Comparison of ENCODE assay signal across 15 cellular contexts in the genomic region with DNA sequence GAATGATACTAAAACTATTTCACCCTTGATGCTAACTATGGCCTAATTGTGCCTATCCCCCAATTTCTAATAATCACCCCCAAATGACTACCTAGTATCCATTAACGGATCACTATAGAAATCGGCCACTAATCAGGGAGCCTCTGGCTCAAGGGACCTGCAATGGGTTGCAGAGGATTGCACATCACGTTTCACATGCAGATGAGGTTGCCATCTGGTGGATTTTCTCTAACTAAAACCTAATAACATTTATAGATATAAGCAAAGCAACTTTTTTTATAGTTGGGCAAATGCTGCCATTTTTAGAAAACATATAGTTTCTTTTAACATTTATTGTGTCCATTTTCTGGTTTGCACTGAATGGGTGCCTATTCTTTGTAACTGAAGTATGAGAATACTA. TPM values are rescaled to one million over a fixed set of nuclear protein-coding genes. Genes with fewer than 3 reads are reported as not detected.
A peak's percentile ranks its signal among the peaks of the same experiment; 100 is the strongest.
DNase-seq lines count a peak whose midpoint lies in the region; ATAC-seq, FAIRE-seq and TF ChIP-seq lines count a peak whose summit lies in the region.
"Had no signal": no experiment of that assay in that cellular context is flagged by ENCODE, and none has a peak within 500 bp of the region (broad histone marks: within the 10 kb centered on the region; RNA-seq: fewer than 3 reads in every experiment).

No MANE protein-coding gene starts in this region.

- H3K4me3 ChIP-seq in fibroblast of mammary gland (ENCODE audit: control insufficient read depth, low read depth, low read length): no peak overlapping the region
- H3K4me3 ChIP-seq: ascending aorta; BLaER1 treated with 17β-estradiol and CSF1 and Interleukin-3, amounts not matched to agents 10 nM and 100 nM; lung; upper lobe of right lung had no signal

- in situ Hi-C loops in ACHN (cut with HindIII; ENCODE audit: low pct_ligation_motif_present, low pct_unique_long_range_greater_than_20kb, low sequenced_read_pairs): no loop called here

- no peaks in the 10 kb centered on the region for H3K9me3 Mint-ChIP-seq in WTC11
- H3K9me3 Mint-ChIP-seq: activated T-helper 2 cell treated with anti-CD3 and anti-CD28 coated beads, Interferon-gamma antibody, Interleukin-2, Interleukin-4, amounts not matched to agents 10 μg/mL and 5 μg/mL and 100 μg/mL, durations not matched to agents 14 hours and 24 hours and 36 hours had no signal

- TF ChIP-seq CTCF in fibroblast of mammary gland (conservative IDR thresholded peaks at IDR 0.05; ENCODE audit: control insufficient read depth, insufficient read depth, low read depth, low read length) (no peak), WTC11 (IDR thresholded peaks at IDR 0.05) (no peak)

- no peak overlapping the region for H3K27ac Mint-ChIP-seq in WTC11
- H3K27ac Mint-ChIP-seq: activated CD4-positive, alpha-beta memory T cell treated with anti-CD3 and anti-CD28 coated beads for 36 hours; activated T-helper 2 cell treated with anti-CD3 and anti-CD28 coated beads, Interferon-gamma antibody, Interleukin-2, Interleukin-4, amounts not matched to agents 10 μg/mL and 5 μg/mL and 100 μg/mL, durations not matched to agents 14 hours and 24 hours and 36 hours; stimulated activated naive B cell treated with anti-CD40 and anti-IgM and Interleukin-4, amounts not matched to agents 10 μg/mL and 1 μg/mL and 100 μg/mL, for 72 hours had no signal

- no peaks in the 10 kb centered on the region for H3K36me3 Mint-ChIP-seq in WTC11
- H3K36me3 Mint-ChIP-seq: activated CD4-positive, alpha-beta memory T cell treated with anti-CD3 and anti-CD28 coated beads for 36 hours; stimulated activated naive B cell treated with anti-CD40 and anti-IgM and Interleukin-4, amounts not matched to agents 10 μg/mL and 1 μg/mL and 100 μg/mL, for 72 hours had no signal

- DNase-seq in ACHN (peak; percentile 0), H4 (ENCODE audit: low spot score) (peak; percentile 4), RCC 7860 (ENCODE audit: low spot score) (no peak), fibroblast of mammary gland (ENCODE audit: low read depth) (peak; percentile 2), SIG-M5 treated with dmso at 0.1 percent for 504 hours (lab: John Stamatoyannopoulos, UW; ENCODE audit: unreplicated experiment) (no peak), WTC11 (ENCODE audit: low spot score) (no peak)
- no peak for DNase-seq in activated CD4-positive, CD25-positive, alpha-beta regulatory T cell (lab: John Stamatoyannopoulos, UW)
- DNase-seq: activated CD4-positive, alpha-beta memory T cell treated with anti-CD3 and anti-CD28 coated beads for 36 hours; Right ventricle myocardium superior; stimulated activated naive B cell treated with anti-CD40 and anti-IgM and Interleukin-4, amounts not matched to agents 10 μg/mL and 1 μg/mL and 100 μg/mL, for 72 hours; upper lobe of right lung had no signal

- H3K4me3 Mint-ChIP-seq in WTC11: no peak overlapping the region
- H3K4me3 Mint-ChIP-seq: activated CD4-positive, alpha-beta memory T cell treated with anti-CD3 and anti-CD28 coated beads for 36 hours; stimulated activated naive B cell treated with anti-CD40 and anti-IgM and Interleukin-4, amounts not matched to agents 10 μg/mL and 1 μg/mL and 100 μg/mL, for 72 hours had no signal

- H3K4me1 Mint-ChIP-seq in WTC11: no peaks in the 10 kb centered on the region
- H3K4me1 Mint-ChIP-seq: stimulated activated naive B cell treated with anti-CD40 and anti-IgM and Interleukin-4, amounts not matched to agents 10 μg/mL and 1 μg/mL and 100 μg/mL, for 72 hours had no signal

- CTCF ChIA-PET in WTC11 (lab: Charles Lee): no interaction called here

- H3K27me3 Mint-ChIP-seq in WTC11 (ENCODE audit: low read depth): peaks cover 3% of the 10 kb centered on the region

- FAIRE-seq in RCC 7860 (lab: Jason Lieb, UNC): peak; percentile 35

- no peak for ATAC-seq in WTC11
- ATAC-seq: stimulated activated naive B cell treated with anti-CD40 and anti-IgM and Interleukin-4, amounts not matched to agents 10 μg/mL and 1 μg/mL and 100 μg/mL, for 72 hours; upper lobe of right lung had no signal

- POLR2A ChIA-PET in WTC11 (lab: Charles Lee): no interaction called here

TF ChIP-seq in WTC11, 78 proteins besides CTCF, POLR2A, EP300 and RAD21 (continues in another document):
- TF ChIP-seq, protein P1, sequence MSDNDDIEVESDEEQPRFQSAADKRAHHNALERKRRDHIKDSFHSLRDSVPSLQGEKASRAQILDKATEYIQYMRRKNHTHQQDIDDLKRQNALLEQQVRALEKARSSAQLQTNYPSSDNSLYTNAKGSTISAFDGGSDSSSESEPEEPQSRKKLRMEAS (CRISPR knock-in tag; IDR thresholded peaks at IDR 0.05): no peak
- TF ChIP-seq, protein P2, sequence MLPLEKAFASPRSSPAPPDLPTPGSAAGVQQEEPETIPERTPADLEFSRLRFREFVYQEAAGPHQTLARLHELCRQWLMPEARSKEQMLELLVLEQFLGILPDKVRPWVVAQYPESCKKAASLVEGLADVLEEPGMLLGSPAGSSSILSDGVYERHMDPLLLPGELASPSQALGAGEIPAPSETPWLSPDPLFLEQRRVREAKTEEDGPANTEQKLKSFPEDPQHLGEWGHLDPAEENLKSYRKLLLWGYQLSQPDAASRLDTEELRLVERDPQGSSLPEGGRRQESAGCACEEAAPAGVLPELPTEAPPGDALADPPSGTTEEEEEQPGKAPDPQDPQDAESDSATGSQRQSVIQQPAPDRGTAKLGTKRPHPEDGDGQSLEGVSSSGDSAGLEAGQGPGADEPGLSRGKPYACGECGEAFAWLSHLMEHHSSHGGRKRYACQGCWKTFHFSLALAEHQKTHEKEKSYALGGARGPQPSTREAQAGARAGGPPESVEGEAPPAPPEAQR (CRISPR knock-in tag; IDR thresholded peaks at IDR 0.05): no peak
- TF ChIP-seq, protein P3, sequence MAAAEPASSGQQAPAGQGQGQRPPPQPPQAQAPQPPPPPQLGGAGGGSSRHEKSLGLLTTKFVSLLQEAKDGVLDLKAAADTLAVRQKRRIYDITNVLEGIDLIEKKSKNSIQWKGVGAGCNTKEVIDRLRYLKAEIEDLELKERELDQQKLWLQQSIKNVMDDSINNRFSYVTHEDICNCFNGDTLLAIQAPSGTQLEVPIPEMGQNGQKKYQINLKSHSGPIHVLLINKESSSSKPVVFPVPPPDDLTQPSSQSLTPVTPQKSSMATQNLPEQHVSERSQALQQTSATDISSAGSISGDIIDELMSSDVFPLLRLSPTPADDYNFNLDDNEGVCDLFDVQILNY (CRISPR knock-in tag; IDR thresholded peaks at IDR 0.05): no peak
- TF ChIP-seq, protein P4, sequence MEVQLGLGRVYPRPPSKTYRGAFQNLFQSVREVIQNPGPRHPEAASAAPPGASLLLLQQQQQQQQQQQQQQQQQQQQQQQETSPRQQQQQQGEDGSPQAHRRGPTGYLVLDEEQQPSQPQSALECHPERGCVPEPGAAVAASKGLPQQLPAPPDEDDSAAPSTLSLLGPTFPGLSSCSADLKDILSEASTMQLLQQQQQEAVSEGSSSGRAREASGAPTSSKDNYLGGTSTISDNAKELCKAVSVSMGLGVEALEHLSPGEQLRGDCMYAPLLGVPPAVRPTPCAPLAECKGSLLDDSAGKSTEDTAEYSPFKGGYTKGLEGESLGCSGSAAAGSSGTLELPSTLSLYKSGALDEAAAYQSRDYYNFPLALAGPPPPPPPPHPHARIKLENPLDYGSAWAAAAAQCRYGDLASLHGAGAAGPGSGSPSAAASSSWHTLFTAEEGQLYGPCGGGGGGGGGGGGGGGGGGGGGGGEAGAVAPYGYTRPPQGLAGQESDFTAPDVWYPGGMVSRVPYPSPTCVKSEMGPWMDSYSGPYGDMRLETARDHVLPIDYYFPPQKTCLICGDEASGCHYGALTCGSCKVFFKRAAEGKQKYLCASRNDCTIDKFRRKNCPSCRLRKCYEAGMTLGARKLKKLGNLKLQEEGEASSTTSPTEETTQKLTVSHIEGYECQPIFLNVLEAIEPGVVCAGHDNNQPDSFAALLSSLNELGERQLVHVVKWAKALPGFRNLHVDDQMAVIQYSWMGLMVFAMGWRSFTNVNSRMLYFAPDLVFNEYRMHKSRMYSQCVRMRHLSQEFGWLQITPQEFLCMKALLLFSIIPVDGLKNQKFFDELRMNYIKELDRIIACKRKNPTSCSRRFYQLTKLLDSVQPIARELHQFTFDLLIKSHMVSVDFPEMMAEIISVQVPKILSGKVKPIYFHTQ (CRISPR knock-in tag; IDR thresholded peaks at IDR 0.05): no peak
- TF ChIP-seq FOXK1 (CRISPR knock-in tag; IDR thresholded peaks at IDR 0.05): no peak
- TF ChIP-seq, protein P5, sequence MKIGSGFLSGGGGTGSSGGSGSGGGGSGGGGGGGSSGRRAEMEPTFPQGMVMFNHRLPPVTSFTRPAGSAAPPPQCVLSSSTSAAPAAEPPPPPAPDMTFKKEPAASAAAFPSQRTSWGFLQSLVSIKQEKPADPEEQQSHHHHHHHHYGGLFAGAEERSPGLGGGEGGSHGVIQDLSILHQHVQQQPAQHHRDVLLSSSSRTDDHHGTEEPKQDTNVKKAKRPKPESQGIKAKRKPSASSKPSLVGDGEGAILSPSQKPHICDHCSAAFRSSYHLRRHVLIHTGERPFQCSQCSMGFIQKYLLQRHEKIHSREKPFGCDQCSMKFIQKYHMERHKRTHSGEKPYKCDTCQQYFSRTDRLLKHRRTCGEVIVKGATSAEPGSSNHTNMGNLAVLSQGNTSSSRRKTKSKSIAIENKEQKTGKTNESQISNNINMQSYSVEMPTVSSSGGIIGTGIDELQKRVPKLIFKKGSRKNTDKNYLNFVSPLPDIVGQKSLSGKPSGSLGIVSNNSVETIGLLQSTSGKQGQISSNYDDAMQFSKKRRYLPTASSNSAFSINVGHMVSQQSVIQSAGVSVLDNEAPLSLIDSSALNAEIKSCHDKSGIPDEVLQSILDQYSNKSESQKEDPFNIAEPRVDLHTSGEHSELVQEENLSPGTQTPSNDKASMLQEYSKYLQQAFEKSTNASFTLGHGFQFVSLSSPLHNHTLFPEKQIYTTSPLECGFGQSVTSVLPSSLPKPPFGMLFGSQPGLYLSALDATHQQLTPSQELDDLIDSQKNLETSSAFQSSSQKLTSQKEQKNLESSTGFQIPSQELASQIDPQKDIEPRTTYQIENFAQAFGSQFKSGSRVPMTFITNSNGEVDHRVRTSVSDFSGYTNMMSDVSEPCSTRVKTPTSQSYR (CRISPR knock-in tag; IDR thresholded peaks at IDR 0.05): no peak

RNA-seq across cellular contexts. Expression of a gene that starts 28.3 kb away (rescaled TPM):
- total RNA-seq in H4 (2014; rRNA removed; shearing (Covaris generic)): 47.8 and 55.8 TPM in 2 replicates
- 36.2 to 51.0 TPM (median 48.5 TPM) in 3 replicates for total RNA-seq in WTC11 (2021)

Comparison
In these comparisons a context has a peak if more than half of its experiments do, and no peak if none do; other contexts are left out.
1. DNase-seq: peak in ACHN (single experiment), H4 (single experiment) and fibroblast of mammary gland (single experiment); none in RCC 7860 (single experiment), activated CD4-positive, CD25-positive, alpha-beta regulatory T cell (0 of 4), SIG-M5 treated with dmso at 0.1 percent for 504 hours (single experiment) and WTC11 (single experiment).